8 cellular contexts compared by ENCODE assay signal in genomic region chr3:23659274-23659673, GRCh38.
A peak's percentile ranks its signal among the peaks of the same experiment; 100 is the strongest.
DNase-seq lines count a peak whose midpoint lies in the region; ATAC-seq and TF ChIP-seq lines count a peak whose summit lies in the region.
"Had no signal": no experiment of that assay in that cellular context is flagged by ENCODE, and none has a peak within 500 bp of the region (broad histone marks: within the 10 kb centered on the region; RNA-seq: fewer than 3 reads in every experiment).

No MANE protein-coding gene starts in this region.

- POLR2A ChIA-PET in PC-9 (lab: Charles Lee; ENCODE audit: unreplicated experiment): no interaction called here
- POLR2A ChIA-PET in T-cell (lab: Charles Lee): no interaction called here

- H3K27ac ChIP-seq in KMS-11: peak overlapping the region; percentile 32; the same call in 1 of the 2 replicates
- H3K27ac ChIP-seq in PC-9: no peak overlapping the region

- H3K4me3 ChIP-seq in KMS-11 (IDR thresholded peaks at IDR 0.05; ENCODE audit: insufficient read depth, low read depth, low read length) (no peak overlapping the region), PC-9 (no peak overlapping the region)

- no peaks in the 10 kb centered on the region for H3K27me3 Mint-ChIP-seq in naive B cell
- H3K27me3 Mint-ChIP-seq in stimulated activated naive CD8-positive, alpha-beta T cell treated with anti-CD3 and anti-CD28 coated beads, Interleukin-15, amount 100 ng/mL, for 72 hours: peaks cover 8% of the 10 kb centered on the region
- H3K27me3 Mint-ChIP-seq in T-cell: peaks cover 4 to 5% of the 10 kb centered on the region in 2 donors

- H3K79me2 ChIP-seq in KMS-11 (ENCODE audit: insufficient read depth, low read depth): no peaks in the 10 kb centered on the region
- H3K79me2 ChIP-seq in PC-9 (ENCODE audit: low read depth): no peaks in the 10 kb centered on the region

- H3K4me2 ChIP-seq in KMS-11 (peak overlapping the region; percentile 34), PC-9 (no peak overlapping the region)

- H3K4me3 Mint-ChIP-seq in naive B cell (peak overlapping the region; percentile 6 to 90 (median 82)), T-cell (no peak overlapping the region)
- peak overlapping the region in 1 of 2 donors; percentile 9 for H3K4me3 Mint-ChIP-seq in stimulated activated naive CD8-positive, alpha-beta T cell treated with anti-CD3 and anti-CD28 coated beads, Interleukin-15, amount 100 ng/mL, for 72 hours

- H3F3A ChIP-seq in PC-9 (ENCODE audit: insufficient read depth, low read depth): 0 out of 2 replicates have a peak, but pooled peaks cover 1% of the 10 kb centered on the region

- TF ChIP-seq CTCF in KMS-11 (conservative IDR thresholded peaks at IDR 0.05; ENCODE audit: low read depth, low read length): no peak
- TF ChIP-seq CTCF in PC-9 (conservative IDR thresholded peaks at IDR 0.05): no peak

- CTCF ChIA-PET in PC-9 (lab: Charles Lee) (no interaction called here), T-cell (lab: Charles Lee) (no interaction called here)

- H3K27me3 ChIP-seq in KMS-11 (ENCODE audit: insufficient read depth, low read depth) (no peaks in the 10 kb centered on the region), PC-9 (ENCODE audit: insufficient read depth, low read depth) (no peaks in the 10 kb centered on the region)

- H3K4me1 ChIP-seq in KMS-11 (ENCODE audit: low read depth, poor library complexity, severe bottlenecking) (peaks cover 86% of the 10 kb centered on the region), PC-9 (replicated peaks; ENCODE audit: insufficient read depth) (peaks cover 4% of the 10 kb centered on the region)

- peak overlapping the region; percentile 34 for H2AFZ ChIP-seq in KMS-11 (ENCODE audit: low read depth)
- H2AFZ ChIP-seq in PC-9: no peak overlapping the region

- H3K9me2 ChIP-seq in PC-9 (ENCODE audit: insufficient read depth): no peaks in the 10 kb centered on the region

- H3K27ac Mint-ChIP-seq in naive B cell (peak overlapping the region; percentile 52 to 95 (median 89)), T-cell (no peak overlapping the region)
- H3K27ac Mint-ChIP-seq in stimulated activated naive CD8-positive, alpha-beta T cell treated with anti-CD3 and anti-CD28 coated beads, Interleukin-15, amount 100 ng/mL, for 72 hours: no peak overlapping the region

- no peak overlapping the region; the same call in 1 of the 2 replicates for H3K9ac ChIP-seq in KMS-11

- no peaks in the 10 kb centered on the region for H3K36me3 ChIP-seq in KMS-11 (ENCODE audit: insufficient read depth)
- no peaks in the 10 kb centered on the region for H3K36me3 ChIP-seq in PC-9 (ENCODE audit: low read depth)

- H3K9me3 Mint-ChIP-seq in naive B cell: peaks cover 0 to 8% (median 2%) of the 10 kb centered on the region in 7 donors
- peaks cover 9 to 20% of the 10 kb centered on the region in 2 donors for H3K9me3 Mint-ChIP-seq in stimulated activated naive CD8-positive, alpha-beta T cell treated with anti-CD3 and anti-CD28 coated beads, Interleukin-15, amount 100 ng/mL, for 72 hours
- H3K9me3 Mint-ChIP-seq in T-cell: peaks cover 2 to 6% (median 4%) of the 10 kb centered on the region in 3 donors

- intact Hi-C loops in PC-9 (cut with micrococcal nuclease; ENCODE audit: unreplicated experiment): no loop called here

- DNase-seq in naive B cell (peak; percentile 41), PC-9 (no peak), T-cell (no peak)
- DNase-seq in stimulated activated naive CD8-positive, alpha-beta T cell treated with anti-CD3 and anti-CD28 coated beads, Interleukin-15, amount 100 ng/mL, for 72 hours: no peak
- DNase-seq: mesendoderm had no signal

- H3K4me1 Mint-ChIP-seq in naive B cell (peaks cover 54 to 90% (median 73%) of the 10 kb centered on the region in 3 donors), T-cell (peaks cover 0 to 17% (median 2%) of the 10 kb centered on the region in 3 donors)
- peaks cover 6% of the 10 kb centered on the region for H3K4me1 Mint-ChIP-seq in stimulated activated naive CD8-positive, alpha-beta T cell treated with anti-CD3 and anti-CD28 coated beads, Interleukin-15, amount 100 ng/mL, for 72 hours

- BruUV-seq in PC-9 (replicated peaks; lab: Mats Ljungman, UMichigan): no TSS peak

- H4K20me1 ChIP-seq in KMS-11 (ENCODE audit: insufficient read depth) (no peaks in the 10 kb centered on the region), PC-9 (ENCODE audit: insufficient read depth) (no peaks in the 10 kb centered on the region)

- peaks cover 5% of the 10 kb centered on the region for H3K9me3 ChIP-seq in PC-9 (ENCODE audit: insufficient read depth, low read depth)

- ATAC-seq in GM19023 (IDR thresholded peaks at IDR 0.05; ENCODE audit: unreplicated experiment): peak; percentile 49
- ATAC-seq in HG02759 (IDR thresholded peaks at IDR 0.05; ENCODE audit: unreplicated experiment): peak; percentile 69
- ATAC-seq in naive B cell (ENCODE audit: low read depth in 2 of 2): peak; percentile 95
- no peak for ATAC-seq in stimulated activated naive CD8-positive, alpha-beta T cell treated with anti-CD3 and anti-CD28 coated beads, Interleukin-15, amount 100 ng/mL, for 72 hours
- no peak for ATAC-seq in T-cell (replicated peaks in 1 of 4)

- peaks cover 5 to 7% of the 10 kb centered on the region in 2 donors for H3K36me3 Mint-ChIP-seq in naive B cell
- peaks cover 4% of the 10 kb centered on the region for H3K36me3 Mint-ChIP-seq in T-cell

Comparison
In these comparisons a context has a peak if more than half of its experiments do, and no peak if none do; other contexts are left out.
1. ATAC-seq: peak in GM19023 (single experiment), HG02759 (single experiment) and naive B cell (2 of 2); none in stimulated activated naive CD8-positive, alpha-beta T cell treated with anti-CD3 and anti-CD28 coated beads, Interleukin-15, amount 100 ng/mL, for 72 hours (single experiment) and T-cell (0 of 4).
2. H3K27ac Mint-ChIP-seq: peak in naive B cell (6 of 6); none in stimulated activated naive CD8-positive, alpha-beta T cell treated with anti-CD3 and anti-CD28 coated beads, Interleukin-15, amount 100 ng/mL, for 72 hours (0 of 2) and T-cell (0 of 2).
3. H3K4me3 Mint-ChIP-seq: peak in naive B cell (8 of 8); none in T-cell (0 of 3).